ENCODE assay signal across 17 cellular contexts in the genomic region with DNA sequence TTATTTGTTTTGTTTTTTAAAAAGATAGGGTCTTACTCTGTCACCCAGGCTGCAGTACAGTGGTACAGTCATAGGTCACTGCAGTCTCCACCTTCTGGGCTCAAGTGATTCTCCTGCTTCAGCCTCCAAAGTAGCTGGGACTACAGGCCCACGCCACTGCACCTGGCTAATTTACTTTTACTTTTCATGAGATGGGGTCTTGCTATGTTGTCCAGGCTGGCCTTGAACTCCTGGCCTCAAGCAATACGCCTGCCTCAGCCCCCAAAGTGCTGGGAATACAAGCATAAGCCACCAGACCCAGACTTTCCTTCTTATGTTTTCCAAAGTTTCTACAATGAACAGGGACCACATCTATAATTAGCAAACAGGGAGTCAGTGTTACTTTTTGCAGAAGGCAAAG.
"Had no signal": no experiment of that assay in that cellular context is flagged by ENCODE, and none has a peak within 500 bp of the region (broad histone marks: within the 10 kb centered on the region; RNA-seq: fewer than 3 reads in every experiment).

No MANE protein-coding gene starts in this region.

- H3K36me3 ChIP-seq: breast epithelium, right atrium auricular region, transverse colon had no signal

- DNase-seq: activated naive CD4-positive, alpha-beta T cell treated with anti-CD3 and anti-CD28 coated beads, Interleukin-2, amount 10 ng/mL, durations not matched to agents 7 days and 5 days; islet precursor cell; left lung; mucosa of descending colon; nephron progenitor cell; occipital lobe; stimulated activated CD4-positive, alpha-beta T cell treated with anti-CD3 and anti-CD28 coated beads, Interleukin-15, amount 100 ng/mL, for 24 hours; stimulated activated CD4-positive, alpha-beta T cell treated with anti-CD3 and anti-CD28 coated beads, Interleukin-4, amount 100 ng/mL, for 1 hour; stimulated activated naive CD4-positive, alpha-beta T cell treated with Interleukin-2 at 50 U/mL for 16 hours; T-helper 9 cell; transverse colon had no signal

- H3K9me3 ChIP-seq: ascending aorta, left lung, mucosa of descending colon, right atrium auricular region, transverse colon had no signal

- H3K27ac Mint-ChIP-seq: nephron progenitor cell, progenitor cell of endocrine pancreas had no signal

- FAIRE-seq: endometrium had no signal

- ATAC-seq: left lung, mucosa of descending colon had no signal

- H3K27ac ChIP-seq: ascending aorta, breast epithelium, left lung, right atrium auricular region, transverse colon had no signal

- H3K9me3 Mint-ChIP-seq: activated naive CD4-positive, alpha-beta T cell treated with anti-CD3 and anti-CD28 coated beads, Interleukin-2, amount 10 ng/mL, durations not matched to agents 7 days and 5 days had no signal

- H3K36me3 Mint-ChIP-seq: activated naive CD4-positive, alpha-beta T cell treated with anti-CD3 and anti-CD28 coated beads, Interleukin-2, amount 10 ng/mL, durations not matched to agents 7 days and 5 days had no signal

- H3K4me3 Mint-ChIP-seq: activated naive CD4-positive, alpha-beta T cell treated with anti-CD3 and anti-CD28 coated beads, Interleukin-2, amount 10 ng/mL, durations not matched to agents 7 days and 5 days; nephron progenitor cell had no signal

- H3K4me3 ChIP-seq: ascending aorta, breast epithelium, dorsolateral prefrontal cortex, left lung, mucosa of descending colon, right atrium auricular region, transverse colon had no signal

- H3K27me3 ChIP-seq: ascending aorta, breast epithelium, dorsolateral prefrontal cortex, left lung, right atrium auricular region, transverse colon had no signal

- H3K4me1 ChIP-seq: ascending aorta, breast epithelium, left lung, right atrium auricular region had no signal
